In the genomic region with DNA sequence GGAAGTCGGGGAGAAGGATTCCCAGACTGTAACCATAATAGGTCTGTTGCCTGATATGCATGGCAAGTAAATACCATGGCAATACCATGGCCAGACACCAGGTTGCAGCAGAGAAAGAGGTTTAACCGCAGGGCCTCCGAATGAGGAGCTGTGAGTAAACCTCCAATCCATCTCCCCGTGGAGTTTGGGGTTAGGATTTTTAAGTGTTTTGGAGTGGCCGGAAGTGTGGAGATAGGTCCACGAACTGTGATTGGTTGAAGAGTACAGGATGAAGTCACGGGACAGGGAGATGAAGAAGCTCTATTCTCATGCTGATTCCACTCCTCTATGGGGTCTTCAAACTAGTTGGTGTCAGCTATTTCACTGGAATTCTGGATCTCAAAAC, we compare ENCODE assay signal across 8 cellular contexts.
A peak's percentile ranks its signal among the peaks of the same experiment; 100 is the strongest.
DNase-seq lines count a peak whose midpoint lies in the region; ATAC-seq, FAIRE-seq and TF ChIP-seq lines count a peak whose summit lies in the region.

No MANE protein-coding gene starts in this region.

- WGBS in stomach, 5 donors, result 2 to 8% (median 4%) methylated on average over 7 of the region's 7 CpGs

- H3K36me3 ChIP-seq in naive thymus-derived CD4-positive, alpha-beta T cell (ENCODE audit: control insufficient read depth in 2 of 3, insufficient read depth in 3 of 3, low read length in 3 of 3), result no peaks in the 10 kb centered on the region
- no peaks in the 10 kb centered on the region for H3K36me3 ChIP-seq in stomach

- TF ChIP-seq EP300 in stomach (IDR thresholded peaks at IDR 0.05), result no peak

- no peak overlapping the region for H3K27ac ChIP-seq in naive thymus-derived CD4-positive, alpha-beta T cell (ENCODE audit: low read depth, low read length)
- no peak overlapping the region for H3K27ac ChIP-seq in stomach

- POLR2A ChIA-PET in activated CD8-positive, alpha-beta T cell treated with anti-CD3 and anti-CD28 coated beads, Interleukin-2, amount 10 ng/mL, durations not matched to agents 7 days and 5 days (lab: Charles Lee), result no interaction called here
- POLR2A ChIA-PET in naive thymus-derived CD4-positive, alpha-beta T cell (lab: Charles Lee), result no interaction called here

- H3K4me1 ChIP-seq in naive thymus-derived CD4-positive, alpha-beta T cell (ENCODE audit: control insufficient read depth in 2 of 2, insufficient read depth in 2 of 2, low read length in 2 of 2), result no peaks in the 10 kb centered on the region
- peaks cover 0 to 9% (median 4%) of the 10 kb centered on the region in 4 donors for H3K4me1 ChIP-seq in stomach

- TF ChIP-seq CTCF in D721Med (IDR thresholded peaks at IDR 0.05; ENCODE audit: insufficient read depth, missing control alignments) (peak; percentile 79), stomach (IDR thresholded peaks at IDR 0.05) (peak in 5 of 7 experiments; percentile 63 to 98 (median 80))

- H3K9me3 ChIP-seq in naive thymus-derived CD4-positive, alpha-beta T cell (ENCODE audit: control insufficient read depth in 2 of 3, low read length in 3 of 3), result no peaks in the 10 kb centered on the region
- no peaks in the 10 kb centered on the region for H3K9me3 ChIP-seq in stomach

- H3K4me1 Mint-ChIP-seq in activated CD8-positive, alpha-beta T cell treated with anti-CD3 and anti-CD28 coated beads, Interleukin-2, amount 10 ng/mL, durations not matched to agents 7 days and 5 days (ENCODE audit: low read depth), result peaks cover 3% of the 10 kb centered on the region
- peaks cover 0 to 6% (median 4%) of the 10 kb centered on the region in 7 donors for H3K4me1 Mint-ChIP-seq in naive thymus-derived CD4-positive, alpha-beta T cell

- CTCF ChIA-PET in activated CD8-positive, alpha-beta T cell treated with anti-CD3 and anti-CD28 coated beads, Interleukin-2, amount 10 ng/mL, durations not matched to agents 7 days and 5 days (lab: Charles Lee), result interaction anchor here (0.8 to 3.9 kb wide), 10 partner anchors 60 to 426 kb away, joined by 3 to 30 read pairs (median 3); no protein-coding TSS in a partner anchor
- CTCF ChIA-PET in naive thymus-derived CD4-positive, alpha-beta T cell (lab: Charles Lee), result interaction anchor here (2.6 kb wide), 1 partner anchor 194 kb away, joined by 19 read pairs; no protein-coding TSS in a partner anchor

- H3K4me3 ChIP-seq in naive thymus-derived CD4-positive, alpha-beta T cell (ENCODE audit: low read length), result no peak overlapping the region
- H3K4me3 ChIP-seq in stomach, result no peak overlapping the region

- FAIRE-seq in D721Med (lab: Jason Lieb, UNC), result peak; percentile 76

- TF ChIP-seq POLR2A in erythroblast (IDR thresholded peaks at IDR 0.05; ENCODE audit: low read length), result no peak
- TF ChIP-seq POLR2A in stomach (IDR thresholded peaks at IDR 0.05), result no peak

- H3K27ac Mint-ChIP-seq in activated CD8-positive, alpha-beta T cell treated with anti-CD3 and anti-CD28 coated beads, Interleukin-2, amount 10 ng/mL, durations not matched to agents 7 days and 5 days, result no peak overlapping the region
- H3K27ac Mint-ChIP-seq in naive thymus-derived CD4-positive, alpha-beta T cell, result no peak overlapping the region

- H3K4me3 Mint-ChIP-seq in activated CD8-positive, alpha-beta T cell treated with anti-CD3 and anti-CD28 coated beads, Interleukin-2, amount 10 ng/mL, durations not matched to agents 7 days and 5 days, result no peak overlapping the region
- no peak overlapping the region for H3K4me3 Mint-ChIP-seq in naive thymus-derived CD4-positive, alpha-beta T cell

- no peaks in the 10 kb centered on the region for H3K27me3 Mint-ChIP-seq in activated CD8-positive, alpha-beta T cell treated with anti-CD3 and anti-CD28 coated beads, Interleukin-2, amount 10 ng/mL, durations not matched to agents 7 days and 5 days (ENCODE audit: low read depth)
- H3K27me3 Mint-ChIP-seq in naive thymus-derived CD4-positive, alpha-beta T cell, result peaks cover 0 to 4% (median 0%) of the 10 kb centered on the region in 5 donors

- intact Hi-C loops in naive thymus-derived CD4-positive, alpha-beta T cell (cut with micrococcal nuclease), result loop anchor here in 1 of 2 donors (1.0 kb wide), 1 partner anchor 194 kb away; no protein-coding TSS in a partner anchor
- intact Hi-C loops in stomach (cut with DNase I; ENCODE audit: low total_unique reads), result loop anchor here (10.0 kb wide), 1 partner anchor 163 kb away; no protein-coding TSS in a partner anchor

- no peaks in the 10 kb centered on the region for H3K36me3 Mint-ChIP-seq in activated CD8-positive, alpha-beta T cell treated with anti-CD3 and anti-CD28 coated beads, Interleukin-2, amount 10 ng/mL, durations not matched to agents 7 days and 5 days (ENCODE audit: low read depth)
- H3K36me3 Mint-ChIP-seq in naive thymus-derived CD4-positive, alpha-beta T cell, result no peaks in the 10 kb centered on the region

- DNase-seq in D721Med (ENCODE audit: insufficient read length, low spot score) (no peak), NCI-H510A (lab: John Stamatoyannopoulos, UW) (peak; percentile 67), erythroblast (lab: John Stamatoyannopoulos, UW) (peak; percentile 22 to 37), stomach (peak; percentile 85)
- DNase-seq in activated CD8-positive, alpha-beta T cell treated with anti-CD3 and anti-CD28 coated beads, Interleukin-2, amount 10 ng/mL, durations not matched to agents 7 days and 5 days, result peak; percentile 67
- DNase-seq in naive thymus-derived CD4-positive, alpha-beta T cell, result peak in 7 of 9 donors; percentile 17 to 47 (median 29)

- ATAC-seq in GM19395 (IDR thresholded peaks at IDR 0.05; ENCODE audit: unreplicated experiment) (peak; percentile 90), HG03378 (IDR thresholded peaks at IDR 0.05; ENCODE audit: unreplicated experiment) (peak; percentile 88)
- peak; percentile 64 for ATAC-seq in activated CD8-positive, alpha-beta T cell treated with anti-CD3 and anti-CD28 coated beads, Interleukin-2, amount 10 ng/mL, durations not matched to agents 7 days and 5 days
- ATAC-seq in naive thymus-derived CD4-positive, alpha-beta T cell, result peak; percentile 61

- no peaks in the 10 kb centered on the region for H3K9me3 Mint-ChIP-seq in activated CD8-positive, alpha-beta T cell treated with anti-CD3 and anti-CD28 coated beads, Interleukin-2, amount 10 ng/mL, durations not matched to agents 7 days and 5 days (ENCODE audit: insufficient read depth)
- H3K9me3 Mint-ChIP-seq in naive thymus-derived CD4-positive, alpha-beta T cell, result no peaks in the 10 kb centered on the region

- no peaks in the 10 kb centered on the region for H3K27me3 ChIP-seq in naive thymus-derived CD4-positive, alpha-beta T cell (ENCODE audit: control insufficient read depth in 2 of 2, insufficient read depth in 2 of 2, low read length in 2 of 2)
- no peaks in the 10 kb centered on the region for H3K27me3 ChIP-seq in stomach
